In genomic region chr2:20191714-20192569, GRCh38 we compare ENCODE assay signal across 1 cellular context.
TF ChIP-seq lines count a peak whose summit lies in the region.

No MANE protein-coding gene starts in this region.

TF ChIP-seq in HepG2, 621 proteins besides CTCF, POLR2A, EP300 and RAD21 (continues in another document):
- TF ChIP-seq TBP (CRISPR knock-in tag; IDR thresholded peaks at IDR 0.05) (no peak), ZNF264 (CRISPR knock-in tag; IDR thresholded peaks at IDR 0.05) (no peak), HOMEZ (CRISPR knock-in tag; IDR thresholded peaks at IDR 0.05; ENCODE audit: low read depth) (no peak), SMARCE1 (IDR thresholded peaks at IDR 0.05; ENCODE audit: borderline replicate concordance) (no peak), ZBTB2 (CRISPR knock-in tag; IDR thresholded peaks at IDR 0.05; ENCODE audit: low read depth) (no peak), GRHL1 (CRISPR knock-in tag; conservative IDR thresholded peaks at IDR 0.05) (no peak), HDAC6 (IDR thresholded peaks at IDR 0.05; ENCODE audit: low read depth, low read length) (no peak), MXD4 (CRISPR knock-in tag; IDR thresholded peaks at IDR 0.05) (0 out of 2 replicates have a peak, but pooled peaks have one; percentile 20), TOPORS (CRISPR knock-in tag; IDR thresholded peaks at IDR 0.05) (no peak), MZF1 (CRISPR knock-in tag; IDR thresholded peaks at IDR 0.05; ENCODE audit: borderline replicate concordance) (no peak), PRDM4 (CRISPR knock-in tag; IDR thresholded peaks at IDR 0.05; ENCODE audit: borderline replicate concordance) (no peak), GABPB1 (CRISPR knock-in tag; IDR thresholded peaks at IDR 0.05) (peak; percentile 22; the same call in 1 of the 2 replicates), JDP2 (CRISPR knock-in tag; IDR thresholded peaks at IDR 0.05; ENCODE audit: borderline replicate concordance) (no peak), ATRX (CRISPR knock-in tag; IDR thresholded peaks at IDR 0.05; ENCODE audit: borderline replicate concordance) (no peak), EHMT2 (IDR thresholded peaks at IDR 0.05; ENCODE audit: borderline replicate concordance, low read depth, low read length) (no peak), TARDBP (CRISPR knock-in tag; IDR thresholded peaks at IDR 0.05) (no peak), SPEN (CRISPR knock-in tag; IDR thresholded peaks at IDR 0.05; ENCODE audit: low read depth) (no peak; the same call in 1 of the 2 replicates), RORA (CRISPR knock-in tag; IDR thresholded peaks at IDR 0.05) (no peak), ERF (CRISPR knock-in tag; IDR thresholded peaks at IDR 0.05) (no peak), FOSL2 (CRISPR knock-in tag; IDR thresholded peaks at IDR 0.05) (no peak), MIER3 (CRISPR knock-in tag; IDR thresholded peaks at IDR 0.05; ENCODE audit: borderline replicate concordance) (no peak), ZKSCAN5 (CRISPR knock-in tag; IDR thresholded peaks at IDR 0.05) (no peak), PATZ1 (CRISPR knock-in tag; IDR thresholded peaks at IDR 0.05) (no peak), RBAK (CRISPR knock-in tag; IDR thresholded peaks at IDR 0.05) (no peak), ATM (IDR thresholded peaks at IDR 0.05; ENCODE audit: borderline replicate concordance) (no peak), ZBTB4 (CRISPR knock-in tag; IDR thresholded peaks at IDR 0.05; ENCODE audit: borderline replicate concordance) (0 out of 2 replicates have a peak, but pooled peaks have one; percentile 17), UBTF (CRISPR knock-in tag; IDR thresholded peaks at IDR 0.05) (no peak), BATF2 (CRISPR knock-in tag; IDR thresholded peaks at IDR 0.05) (no peak), ATF7-NPFF (CRISPR knock-in tag; IDR thresholded peaks at IDR 0.05; ENCODE audit: low read depth) (no peak), ZNF512 (CRISPR knock-in tag; IDR thresholded peaks at IDR 0.05) (no peak), FOXO1 (CRISPR knock-in tag; IDR thresholded peaks at IDR 0.05) (0 out of 2 replicates have a peak, but pooled peaks have one; percentile 13), JUN (CRISPR knock-in tag; IDR thresholded peaks at IDR 0.05) (no peak), U2AF2 (IDR thresholded peaks at IDR 0.05; ENCODE audit: low read depth, low read length) (no peak), ZNF44 (CRISPR knock-in tag; IDR thresholded peaks at IDR 0.05) (0 out of 2 replicates have a peak, but pooled peaks have one; percentile 66), MLXIP (CRISPR knock-in tag; IDR thresholded peaks at IDR 0.05; ENCODE audit: borderline replicate concordance) (no peak), MAX (IDR thresholded peaks at IDR 0.05) (peak; percentile 12; the same call in 1 of the 2 replicates), ZNF782 (CRISPR knock-in tag; IDR thresholded peaks at IDR 0.05; ENCODE audit: borderline replicate concordance) (no peak), RXRA (CRISPR knock-in tag; IDR thresholded peaks at IDR 0.05) (no peak), SSRP1 (CRISPR knock-in tag; IDR thresholded peaks at IDR 0.05) (no peak), ZBTB8A (CRISPR knock-in tag; IDR thresholded peaks at IDR 0.05; ENCODE audit: borderline replicate concordance, low read depth) (no peak), NKX3-1 (CRISPR knock-in tag; IDR thresholded peaks at IDR 0.05) (no peak), PLRG1 (conservative IDR thresholded peaks at IDR 0.05) (no peak)
